Comparison of ENCODE assay signal across 20 cellular contexts in genomic region chr5:88787856-88788255, GRCh38.
A peak's percentile ranks its signal among the peaks of the same experiment; 100 is the strongest.
DNase-seq lines count a peak whose midpoint lies in the region; ATAC-seq and TF ChIP-seq lines count a peak whose summit lies in the region.
"Had no signal": no experiment of that assay in that cellular context is flagged by ENCODE, and none has a peak within 500 bp of the region (broad histone marks: within the 10 kb centered on the region; RNA-seq: fewer than 3 reads in every experiment).

No MANE protein-coding gene starts in this region.

- H3K4me1 ChIP-seq in SK-N-SH (ENCODE audit: control insufficient read depth in 1 of 2, insufficient read depth in 2 of 2, low read depth in 1 of 2, low read length in 1 of 2) (peaks cover 0 to 8% of the 10 kb centered on the region in 2 experiments; a peak in 3 of 4 replicates), thyroid gland (peaks cover 18 to 26% of the 10 kb centered on the region in 2 donors)

- POLR2A ChIA-PET in SK-N-SH (lab: Yijun Ruan, JAX) = no interaction called here

- H3K4me3 ChIP-seq in SK-N-SH (ENCODE audit: low read depth in 2 of 2, low read length in 1 of 2) (no peak overlapping the region), thyroid gland (replicated peaks in 1 of 3) (no peak overlapping the region)
- H3K4me3 ChIP-seq: esophagus muscularis mucosa, tibial nerve had no signal

- no peak overlapping the region for H3K27ac Mint-ChIP-seq in activated naive CD8-positive, alpha-beta T cell treated with anti-CD3 and anti-CD28 coated beads for 36 hours
- H3K27ac Mint-ChIP-seq: activated T-helper 17 cell treated with anti-CD3 and anti-CD28 coated beads, Interleukin-2, amount 50 U/mL, for 72 hours had no signal

- no peak for TF ChIP-seq CTCF in SK-N-SH (IDR thresholded peaks at IDR 0.05)
- no peak for TF ChIP-seq CTCF in thyroid gland (IDR thresholded peaks at IDR 0.05)

- no peak for ATAC-seq in SK-N-SH treated with all-trans-retinoic acid at 6 μM for 48 hours
- ATAC-seq: activated T-helper 17 cell treated with anti-CD3 and anti-CD28 coated beads, Interleukin-2, amount 50 U/mL, for 72 hours had no signal

- no peaks in the 10 kb centered on the region for H3K9me3 ChIP-seq in SK-N-SH
- no peaks in the 10 kb centered on the region for H3K9me3 ChIP-seq in thyroid gland
- H3K9me3 ChIP-seq: esophagus muscularis mucosa, tibial nerve had no signal

- H3K4me2 ChIP-seq in SK-N-SH = no peak overlapping the region

- H3K36me3 ChIP-seq in SK-N-SH (replicated peaks in 1 of 2; ENCODE audit: control insufficient read depth in 1 of 2, insufficient read depth in 2 of 2, low read length in 1 of 2) (no peaks in the 10 kb centered on the region), thyroid gland (no peaks in the 10 kb centered on the region)
- H3K36me3 ChIP-seq: esophagus muscularis mucosa, tibial nerve had no signal

- H3K27me3 Mint-ChIP-seq in activated naive CD8-positive, alpha-beta T cell treated with anti-CD3 and anti-CD28 coated beads for 36 hours = peaks cover 6% of the 10 kb centered on the region
- H3K27me3 Mint-ChIP-seq: activated T-helper 17 cell treated with anti-CD3 and anti-CD28 coated beads, Interleukin-2, amount 50 U/mL, for 72 hours had no signal

- no peaks in the 10 kb centered on the region for H3K9me3 Mint-ChIP-seq in activated naive CD8-positive, alpha-beta T cell treated with anti-CD3 and anti-CD28 coated beads for 36 hours
- H3K9me3 Mint-ChIP-seq: activated T-helper 17 cell treated with anti-CD3 and anti-CD28 coated beads, Interleukin-2, amount 50 U/mL, for 72 hours had no signal

- H3K79me2 ChIP-seq in SK-N-SH (ENCODE audit: insufficient read depth) = no peaks in the 10 kb centered on the region

- 82% methylated on average over 3 of the region's 3 CpGs for WGBS in SK-N-SH (ENCODE audit: low lambda C conversion rate)
- WGBS in thyroid gland, 2 donors = 92 to 93% methylated on average over 3 of the region's 3 CpGs

- no peak for TF ChIP-seq RAD21 in SK-N-SH (IDR thresholded peaks at IDR 0.05; ENCODE audit: low read length)

- H4K20me1 ChIP-seq in SK-N-SH (ENCODE audit: insufficient read depth) = no peaks in the 10 kb centered on the region

- H3K9me2 ChIP-seq in SK-N-SH = no peaks in the 10 kb centered on the region

- H3K36me3 Mint-ChIP-seq in activated naive CD8-positive, alpha-beta T cell treated with anti-CD3 and anti-CD28 coated beads for 36 hours = no peaks in the 10 kb centered on the region

- H3K27me3 ChIP-seq in SK-N-SH (ENCODE audit: insufficient read depth) (no peaks in the 10 kb centered on the region), thyroid gland (no peaks in the 10 kb centered on the region)
- H3K27me3 ChIP-seq: esophagus muscularis mucosa, tibial nerve had no signal

- TF ChIP-seq EP300 in SK-N-SH (IDR thresholded peaks at IDR 0.05; ENCODE audit: borderline replicate concordance in 1 of 2, low read depth in 1 of 2, low read length in 1 of 2) = no peak

- DNase-seq in SK-N-SH = no peak
- peak; percentile 13 for DNase-seq in amniotic stem cell (lab: John Stamatoyannopoulos, UW)
- DNase-seq in kidney tubule cell (ENCODE audit: low spot score) = peak; percentile 78
- no peak for DNase-seq in thyroid gland
- no peak for DNase-seq in nucleus accumbens (lab: John Stamatoyannopoulos, UW)
- no peak for DNase-seq in activated gamma-delta T cell (lab: John Stamatoyannopoulos, UW)
- no peak for DNase-seq in activated naive CD8-positive, alpha-beta T cell treated with anti-CD3 and anti-CD28 coated beads for 36 hours
- DNase-seq: amygdala, DMS153, KBM-7, NCI-H1092 treated with DMSO at 0.1 percent for 48 hours, occipital lobe had no signal

- CTCF ChIA-PET in SK-N-SH (lab: Yijun Ruan, JAX) = interaction anchor here (1.7 kb wide), 1 partner anchor 64 kb away, joined by 4 read pairs; no protein-coding TSS in a partner anchor

- peak overlapping the region in 1 of 2 experiments; percentile 99; a peak in 2 of 4 replicates for H3K27ac ChIP-seq in SK-N-SH (ENCODE audit: low read depth in 2 of 2, low read length in 1 of 2)
- H3K27ac ChIP-seq in thyroid gland = peak overlapping the region in 2 of 3 donors; percentile 90 to 93
- H3K27ac ChIP-seq: 22Rv1, C4-2B, esophagus muscularis mucosa, HL-60, tibial nerve, VCaP had no signal

- H3K4me3 Mint-ChIP-seq in activated naive CD8-positive, alpha-beta T cell treated with anti-CD3 and anti-CD28 coated beads for 36 hours = no peak overlapping the region
- H3K4me3 Mint-ChIP-seq: activated T-helper 17 cell treated with anti-CD3 and anti-CD28 coated beads, Interleukin-2, amount 50 U/mL, for 72 hours had no signal

- intact Hi-C loops in thyroid gland (cut with DNase I) = no loop called here

- TF ChIP-seq POLR2A in thyroid gland (IDR thresholded peaks at IDR 0.05) = no peak

- H3K9ac ChIP-seq in SK-N-SH = no peak overlapping the region

- H2AFZ ChIP-seq in SK-N-SH (ENCODE audit: low read depth) = peak overlapping the region; percentile 48; the same call in 1 of the 2 replicates

- peaks cover 27% of the 10 kb centered on the region for H3F3A ChIP-seq in SK-N-SH (replicated peaks; ENCODE audit: insufficient read depth)

- H3K4me1 Mint-ChIP-seq in activated naive CD8-positive, alpha-beta T cell treated with anti-CD3 and anti-CD28 coated beads for 36 hours = peaks cover 17% of the 10 kb centered on the region

TF ChIP-seq in SK-N-SH, 30 proteins besides CTCF, POLR2A, EP300 and RAD21 (continues in another document):
- no peak for TF ChIP-seq USF1 (IDR thresholded peaks at IDR 0.05; ENCODE audit: borderline replicate concordance, low read depth)
- no peak for TF ChIP-seq TCF12 (IDR thresholded peaks at IDR 0.05)
- no peak for TF ChIP-seq MXI1 (IDR thresholded peaks at IDR 0.05; ENCODE audit: low read depth, low read length)
- no peak for TF ChIP-seq SIN3A (IDR thresholded peaks at IDR 0.05; ENCODE audit: borderline replicate concordance, low read depth, low read length)
- no peak for TF ChIP-seq YY1 (IDR thresholded peaks at IDR 0.05; ENCODE audit: low read depth)
- no peak for TF ChIP-seq CHD2 (IDR thresholded peaks at IDR 0.05; ENCODE audit: low read length, partially characterized antibody)
- no peak for TF ChIP-seq USF2 (IDR thresholded peaks at IDR 0.05; ENCODE audit: borderline replicate concordance, low read depth, low read length)
- TF ChIP-seq GABPA (IDR thresholded peaks at IDR 0.05; ENCODE audit: low read depth) = no peak

TF ChIP-seq in SK-N-SH treated with all-trans-retinoic acid at 6 μM for 48 hours, 23 proteins besides CTCF, POLR2A, EP300 and RAD21:
- TF ChIP-seq SNAI2 (CRISPR knock-in tag; IDR thresholded peaks at IDR 0.05) (no peak), OSR1 (CRISPR knock-in tag; IDR thresholded peaks at IDR 0.05) (no peak), ESRRG (CRISPR knock-in tag; IDR thresholded peaks at IDR 0.05) (no peak)

Comparison
In these comparisons a context has a peak if more than half of its experiments do, and no peak if none do; other contexts are left out.
1. DNase-seq: peak in amniotic stem cell (single experiment) and kidney tubule cell (single experiment); none in SK-N-SH (single experiment), thyroid gland (0 of 2), nucleus accumbens (0 of 56), activated gamma-delta T cell (single experiment) and activated naive CD8-positive, alpha-beta T cell treated with anti-CD3 and anti-CD28 coated beads for 36 hours (single experiment).